1 cellular context compared by ENCODE assay signal in the genomic region with DNA sequence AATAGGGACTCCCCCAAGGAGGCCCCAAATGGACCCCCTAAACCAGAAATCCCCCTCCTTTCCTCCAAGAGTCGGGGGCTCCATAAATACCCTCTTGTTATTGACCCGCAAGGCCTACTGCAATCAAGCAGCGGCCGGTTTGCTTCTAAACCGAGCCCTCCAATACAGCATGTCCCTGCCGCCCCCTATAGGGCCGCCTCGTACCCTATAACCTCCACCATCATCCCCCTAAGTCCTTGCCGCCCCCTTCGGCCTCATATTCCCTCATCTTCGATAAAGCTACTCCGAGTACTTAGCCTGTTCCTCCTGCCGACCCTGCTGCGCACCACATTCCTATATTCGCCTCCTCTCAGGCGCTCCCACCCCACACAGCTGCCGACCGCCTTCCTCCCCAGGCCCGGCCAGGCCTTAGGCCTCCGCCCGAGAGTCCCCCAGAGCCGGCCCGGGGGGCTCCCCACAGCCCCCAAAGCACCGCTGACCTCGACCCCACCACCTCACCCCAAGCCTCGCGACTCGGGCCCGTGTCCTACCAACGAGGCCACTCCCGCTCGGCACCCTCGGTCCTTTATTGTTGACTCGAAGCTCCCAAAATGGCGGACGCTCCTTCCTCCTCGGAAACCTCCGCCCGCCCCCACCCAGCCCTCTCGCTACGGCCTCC.
TF ChIP-seq lines count a peak whose summit lies in the region.

No MANE protein-coding gene starts in this region.

TF ChIP-seq in HepG2, 621 proteins besides CTCF, POLR2A, EP300 and RAD21 (continued from another document and continues in another):
- TF ChIP-seq ZNF17 (CRISPR knock-in tag; IDR thresholded peaks at IDR 0.05) (0 out of 2 replicates have a peak, but pooled peaks have one; percentile 13), THYN1 (CRISPR knock-in tag; IDR thresholded peaks at IDR 0.05; ENCODE audit: borderline replicate concordance, low read depth) (no peak), CHCHD3 (CRISPR knock-in tag; IDR thresholded peaks at IDR 0.05) (no peak), HDAC2 (CRISPR knock-in tag; IDR thresholded peaks at IDR 0.05) (no peak), ZSCAN29 (CRISPR knock-in tag; conservative IDR thresholded peaks at IDR 0.05) (no peak), HMG20A (CRISPR knock-in tag; IDR thresholded peaks at IDR 0.05; ENCODE audit: borderline replicate concordance) (no peak), ZNF460 (CRISPR knock-in tag; IDR thresholded peaks at IDR 0.05; ENCODE audit: borderline replicate concordance) (no peak), ZNF281 (CRISPR knock-in tag; IDR thresholded peaks at IDR 0.05; ENCODE audit: borderline replicate concordance) (peak; percentile 5; the same call in 1 of the 2 replicates), HMGXB4 (CRISPR knock-in tag; IDR thresholded peaks at IDR 0.05; ENCODE audit: borderline replicate concordance in 1 of 2, low read depth in 1 of 2) (peak; percentile 85 to 86; a peak in 3 of 4 replicates), KLF15 (CRISPR knock-in tag; IDR thresholded peaks at IDR 0.05; ENCODE audit: borderline replicate concordance) (no peak), KLF13 (CRISPR knock-in tag; IDR thresholded peaks at IDR 0.05) (no peak), SYNCRIP (IDR thresholded peaks at IDR 0.05; ENCODE audit: insufficient read depth, low read depth, low read length) (no peak), DMAP1 (CRISPR knock-in tag; IDR thresholded peaks at IDR 0.05) (no peak), ZBED4 (CRISPR knock-in tag; IDR thresholded peaks at IDR 0.05; ENCODE audit: borderline replicate concordance) (no peak), AGO1 (IDR thresholded peaks at IDR 0.05; ENCODE audit: low read depth, low read length, poor library complexity, severe bottlenecking) (no peak), NONO (IDR thresholded peaks at IDR 0.05) (no peak), NONO (CRISPR knock-in tag; conservative IDR thresholded peaks at IDR 0.05) (no peak), SP4 (CRISPR knock-in tag; IDR thresholded peaks at IDR 0.05) (no peak), YY1 (IDR thresholded peaks at IDR 0.05; ENCODE audit: insufficient read depth, insufficient replicate concordance, low read depth, low read length) (no peak), ZNF615 (CRISPR knock-in tag; IDR thresholded peaks at IDR 0.05; ENCODE audit: borderline replicate concordance) (no peak), DR1 (CRISPR knock-in tag; IDR thresholded peaks at IDR 0.05) (no peak), ZNF143 (CRISPR knock-in tag; IDR thresholded peaks at IDR 0.05) (no peak), MYC (CRISPR knock-in tag; IDR thresholded peaks at IDR 0.05; ENCODE audit: borderline replicate concordance) (no peak), ZNF790 (CRISPR knock-in tag; IDR thresholded peaks at IDR 0.05; ENCODE audit: borderline replicate concordance) (no peak), MXI1 (IDR thresholded peaks at IDR 0.05; ENCODE audit: borderline replicate concordance, low read depth, low read length) (no peak)
- TF ChIP-seq, protein P1, sequence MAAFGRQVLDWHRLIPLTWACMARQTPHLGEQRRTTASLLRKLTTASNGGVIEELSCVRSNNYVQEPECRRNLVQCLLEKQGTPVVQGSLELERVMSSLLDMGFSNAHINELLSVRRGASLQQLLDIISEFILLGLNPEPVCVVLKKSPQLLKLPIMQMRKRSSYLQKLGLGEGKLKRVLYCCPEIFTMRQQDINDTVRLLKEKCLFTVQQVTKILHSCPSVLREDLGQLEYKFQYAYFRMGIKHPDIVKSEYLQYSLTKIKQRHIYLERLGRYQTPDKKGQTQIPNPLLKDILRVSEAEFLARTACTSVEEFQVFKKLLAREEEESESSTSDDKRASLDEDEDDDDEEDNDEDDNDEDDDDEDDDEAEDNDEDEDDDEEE (CRISPR knock-in tag; IDR thresholded peaks at IDR 0.05), result no peak
- TF ChIP-seq, protein P2, sequence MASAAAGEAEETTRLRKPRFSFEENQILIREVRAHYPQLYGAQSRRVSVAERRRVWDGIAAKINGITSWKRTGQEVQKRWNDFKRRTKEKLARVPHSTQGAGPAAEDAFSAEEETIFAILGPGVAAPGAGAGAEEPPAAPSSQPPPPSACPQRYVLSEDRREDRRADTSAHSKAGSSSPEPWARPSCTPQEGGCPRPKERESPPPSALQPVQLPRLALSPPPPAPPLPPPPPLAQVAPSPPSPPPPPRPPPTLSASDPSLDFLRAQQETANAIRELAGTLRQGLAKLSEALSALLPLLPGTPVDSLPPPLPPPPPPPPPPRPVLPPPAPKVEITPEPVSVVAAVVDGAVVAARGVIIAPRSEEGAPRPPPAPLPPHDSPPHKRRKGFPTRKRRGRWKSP (CRISPR knock-in tag; IDR thresholded peaks at IDR 0.05), result no peak
- TF ChIP-seq, protein P3, sequence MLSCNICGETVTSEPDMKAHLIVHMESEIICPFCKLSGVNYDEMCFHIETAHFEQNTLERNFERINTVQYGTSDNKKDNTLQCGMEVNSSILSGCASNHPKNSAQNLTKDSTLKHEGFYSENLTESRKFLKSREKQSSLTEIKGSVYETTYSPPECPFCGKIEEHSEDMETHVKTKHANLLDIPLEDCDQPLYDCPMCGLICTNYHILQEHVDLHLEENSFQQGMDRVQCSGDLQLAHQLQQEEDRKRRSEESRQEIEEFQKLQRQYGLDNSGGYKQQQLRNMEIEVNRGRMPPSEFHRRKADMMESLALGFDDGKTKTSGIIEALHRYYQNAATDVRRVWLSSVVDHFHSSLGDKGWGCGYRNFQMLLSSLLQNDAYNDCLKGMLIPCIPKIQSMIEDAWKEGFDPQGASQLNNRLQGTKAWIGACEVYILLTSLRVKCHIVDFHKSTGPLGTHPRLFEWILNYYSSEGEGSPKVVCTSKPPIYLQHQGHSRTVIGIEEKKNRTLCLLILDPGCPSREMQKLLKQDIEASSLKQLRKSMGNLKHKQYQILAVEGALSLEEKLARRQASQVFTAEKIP (CRISPR knock-in tag; IDR thresholded peaks at IDR 0.05; ENCODE audit: borderline replicate concordance), result no peak
- TF ChIP-seq, protein P4, sequence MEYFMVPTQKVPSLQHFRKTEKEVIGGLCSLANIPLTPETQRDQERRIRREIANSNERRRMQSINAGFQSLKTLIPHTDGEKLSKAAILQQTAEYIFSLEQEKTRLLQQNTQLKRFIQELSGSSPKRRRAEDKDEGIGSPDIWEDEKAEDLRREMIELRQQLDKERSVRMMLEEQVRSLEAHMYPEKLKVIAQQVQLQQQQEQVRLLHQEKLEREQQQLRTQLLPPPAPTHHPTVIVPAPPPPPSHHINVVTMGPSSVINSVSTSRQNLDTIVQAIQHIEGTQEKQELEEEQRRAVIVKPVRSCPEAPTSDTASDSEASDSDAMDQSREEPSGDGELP (IDR thresholded peaks at IDR 0.05; ENCODE audit: borderline replicate concordance, low read depth), result no peak
- TF ChIP-seq, protein P5, sequence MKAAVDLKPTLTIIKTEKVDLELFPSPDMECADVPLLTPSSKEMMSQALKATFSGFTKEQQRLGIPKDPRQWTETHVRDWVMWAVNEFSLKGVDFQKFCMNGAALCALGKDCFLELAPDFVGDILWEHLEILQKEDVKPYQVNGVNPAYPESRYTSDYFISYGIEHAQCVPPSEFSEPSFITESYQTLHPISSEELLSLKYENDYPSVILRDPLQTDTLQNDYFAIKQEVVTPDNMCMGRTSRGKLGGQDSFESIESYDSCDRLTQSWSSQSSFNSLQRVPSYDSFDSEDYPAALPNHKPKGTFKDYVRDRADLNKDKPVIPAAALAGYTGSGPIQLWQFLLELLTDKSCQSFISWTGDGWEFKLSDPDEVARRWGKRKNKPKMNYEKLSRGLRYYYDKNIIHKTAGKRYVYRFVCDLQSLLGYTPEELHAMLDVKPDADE (CRISPR knock-in tag; IDR thresholded peaks at IDR 0.05), result no peak
- TF ChIP-seq, protein P6, sequence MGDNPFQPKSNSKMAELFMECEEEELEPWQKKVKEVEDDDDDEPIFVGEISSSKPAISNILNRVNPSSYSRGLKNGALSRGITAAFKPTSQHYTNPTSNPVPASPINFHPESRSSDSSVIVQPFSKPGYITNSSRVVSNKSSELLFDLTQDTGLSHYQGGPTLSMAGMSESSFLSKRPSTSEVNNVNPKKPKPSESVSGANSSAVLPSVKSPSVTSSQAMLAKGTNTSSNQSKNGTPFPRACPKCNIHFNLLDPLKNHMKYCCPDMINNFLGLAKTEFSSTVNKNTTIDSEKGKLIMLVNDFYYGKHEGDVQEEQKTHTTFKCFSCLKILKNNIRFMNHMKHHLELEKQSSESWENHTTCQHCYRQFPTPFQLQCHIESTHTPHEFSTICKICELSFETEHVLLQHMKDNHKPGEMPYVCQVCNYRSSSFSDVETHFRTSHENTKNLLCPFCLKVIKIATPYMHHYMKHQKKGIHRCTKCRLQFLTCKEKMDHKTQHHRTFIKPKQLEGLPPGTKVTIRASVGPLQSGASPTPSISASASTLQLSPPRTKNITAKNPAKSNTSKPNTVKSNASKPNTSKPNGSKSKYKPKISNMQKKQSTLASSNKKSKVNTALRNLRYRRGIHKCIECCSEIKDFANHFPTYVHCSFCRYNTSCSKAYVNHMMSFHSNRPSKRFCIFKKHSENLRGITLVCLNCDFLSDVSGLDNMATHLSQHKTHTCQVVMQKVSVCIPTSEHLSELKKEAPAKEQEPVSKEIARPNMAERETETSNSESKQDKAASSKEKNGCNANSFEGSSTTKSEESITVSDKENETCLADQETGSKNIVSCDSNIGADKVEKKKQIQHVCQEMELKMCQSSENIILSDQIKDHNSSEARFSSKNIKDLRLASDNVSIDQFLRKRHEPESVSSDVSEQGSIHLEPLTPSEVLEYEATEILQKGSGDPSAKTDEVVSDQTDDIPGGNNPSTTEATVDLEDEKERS (CRISPR knock-in tag; IDR thresholded peaks at IDR 0.05), result no peak
- TF ChIP-seq, protein P7, sequence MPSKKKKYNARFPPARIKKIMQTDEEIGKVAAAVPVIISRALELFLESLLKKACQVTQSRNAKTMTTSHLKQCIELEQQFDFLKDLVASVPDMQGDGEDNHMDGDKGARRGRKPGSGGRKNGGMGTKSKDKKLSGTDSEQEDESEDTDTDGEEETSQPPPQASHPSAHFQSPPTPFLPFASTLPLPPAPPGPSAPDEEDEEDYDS (CRISPR knock-in tag; IDR thresholded peaks at IDR 0.05), result peak; percentile 17; the same call in 1 of the 2 replicates
